21 cellular contexts compared by ENCODE assay signal in genomic region chr6:14874975-14875677, GRCh38.
DNase-seq lines count a peak whose midpoint lies in the region; ATAC-seq and TF ChIP-seq lines count a peak whose summit lies in the region.
"Had no signal": no experiment of that assay in that cellular context is flagged by ENCODE, and none has a peak within 500 bp of the region (broad histone marks: within the 10 kb centered on the region; RNA-seq: fewer than 3 reads in every experiment).

No MANE protein-coding gene starts in this region.

- H3K4me3 ChIP-seq in foreskin fibroblast (ENCODE audit: low read depth in 1 of 2, low read length in 2 of 2): no peak overlapping the region
- H3K4me3 ChIP-seq: colonic mucosa, heart right ventricle, left ventricle myocardium inferior, spleen, suprapubic skin had no signal

- peak; percentile 15 for DNase-seq in activated naive CD4-positive, alpha-beta T cell treated with anti-CD3 and anti-CD28 coated beads for 36 hours
- no peak for DNase-seq in activated naive CD4-positive, alpha-beta T cell (lab: John Stamatoyannopoulos, UW)
- DNase-seq in activated T-helper 2 cell treated with anti-CD3 and anti-CD28 coated beads, Interferon-gamma antibody, Interleukin-2, Interleukin-4, amounts not matched to agents 10 μg/mL and 5 μg/mL and 100 μg/mL, durations not matched to agents 14 hours and 24 hours and 36 hours (ENCODE audit: low spot score): no peak
- DNase-seq in endothelial cell (ENCODE audit: low spot score) (no peak), foreskin fibroblast (no peak)
- DNase-seq: activated naive CD4-positive, alpha-beta T cell treated with anti-CD3 and anti-CD28 coated beads, Interleukin-2, amount 10 ng/mL, durations not matched to agents 7 days and 5 days; colonic mucosa; COR-L47; GOT3; heart right ventricle; Karpas-422; left ventricle myocardium inferior; NCI-H1048; NCI-H2029 treated with DMSO at 0.1 percent for 48 hours; NCI-H446; spleen; stimulated activated CD4-positive, alpha-beta T cell treated with anti-CD3 and anti-CD28 coated beads, Interleukin-4, amount 100 ng/mL, for 4 hours had no signal

- no peak overlapping the region for H3K4me3 Mint-ChIP-seq in activated naive CD4-positive, alpha-beta T cell treated with anti-CD3 and anti-CD28 coated beads for 36 hours
- no peak overlapping the region for H3K4me3 Mint-ChIP-seq in activated T-helper 2 cell treated with anti-CD3 and anti-CD28 coated beads, Interferon-gamma antibody, Interleukin-2, Interleukin-4, amounts not matched to agents 10 μg/mL and 5 μg/mL and 100 μg/mL, durations not matched to agents 14 hours and 24 hours and 36 hours (ENCODE audit: low read depth)
- no peak overlapping the region for H3K4me3 Mint-ChIP-seq in stimulated activated memory B cell treated with anti-CD40 and anti-IgM and Interleukin-4, amounts not matched to agents 10 μg/mL and 1 μg/mL and 100 μg/mL, for 72 hours
- H3K4me3 Mint-ChIP-seq in endothelial cell (ENCODE audit: unreplicated experiment): no peak overlapping the region
- H3K4me3 Mint-ChIP-seq: activated naive CD4-positive, alpha-beta T cell treated with anti-CD3 and anti-CD28 coated beads, Interleukin-2, amount 10 ng/mL, durations not matched to agents 7 days and 5 days; brain had no signal

- CTCF ChIA-PET in activated naive CD4-positive, alpha-beta T cell treated with anti-CD3 and anti-CD28 coated beads for 36 hours (lab: Charles Lee): interaction anchor here (0.6 to 2.6 kb wide), 3 partner anchors 12 to 513 kb away, joined by 3 to 6 read pairs (median 3); no protein-coding TSS in a partner anchor

- no peaks in the 10 kb centered on the region for H3K27me3 Mint-ChIP-seq in activated naive CD4-positive, alpha-beta T cell treated with anti-CD3 and anti-CD28 coated beads for 36 hours (ENCODE audit: low read depth)
- no peaks in the 10 kb centered on the region for H3K27me3 Mint-ChIP-seq in activated T-helper 2 cell treated with anti-CD3 and anti-CD28 coated beads, Interferon-gamma antibody, Interleukin-2, Interleukin-4, amounts not matched to agents 10 μg/mL and 5 μg/mL and 100 μg/mL, durations not matched to agents 14 hours and 24 hours and 36 hours (ENCODE audit: low read depth)
- H3K27me3 Mint-ChIP-seq in stimulated activated memory B cell treated with anti-CD40 and anti-IgM and Interleukin-4, amounts not matched to agents 10 μg/mL and 1 μg/mL and 100 μg/mL, for 72 hours: no peaks in the 10 kb centered on the region
- H3K27me3 Mint-ChIP-seq in endothelial cell (ENCODE audit: unreplicated experiment): peaks cover 3% of the 10 kb centered on the region
- H3K27me3 Mint-ChIP-seq: activated naive CD4-positive, alpha-beta T cell treated with anti-CD3 and anti-CD28 coated beads, Interleukin-2, amount 10 ng/mL, durations not matched to agents 7 days and 5 days had no signal

- H3K9me3 Mint-ChIP-seq in activated naive CD4-positive, alpha-beta T cell treated with anti-CD3 and anti-CD28 coated beads for 36 hours: no peaks in the 10 kb centered on the region
- no peaks in the 10 kb centered on the region for H3K9me3 Mint-ChIP-seq in activated T-helper 2 cell treated with anti-CD3 and anti-CD28 coated beads, Interferon-gamma antibody, Interleukin-2, Interleukin-4, amounts not matched to agents 10 μg/mL and 5 μg/mL and 100 μg/mL, durations not matched to agents 14 hours and 24 hours and 36 hours
- H3K9me3 Mint-ChIP-seq in stimulated activated memory B cell treated with anti-CD40 and anti-IgM and Interleukin-4, amounts not matched to agents 10 μg/mL and 1 μg/mL and 100 μg/mL, for 72 hours: peaks cover 3% of the 10 kb centered on the region
- no peaks in the 10 kb centered on the region for H3K9me3 Mint-ChIP-seq in endothelial cell (ENCODE audit: unreplicated experiment)
- H3K9me3 Mint-ChIP-seq: activated naive CD4-positive, alpha-beta T cell treated with anti-CD3 and anti-CD28 coated beads, Interleukin-2, amount 10 ng/mL, durations not matched to agents 7 days and 5 days had no signal

- ATAC-seq in GM18511 (IDR thresholded peaks at IDR 0.05; ENCODE audit: unreplicated experiment): peak; percentile 3
- no peak for ATAC-seq in stimulated activated memory B cell treated with anti-CD40 and anti-IgM and Interleukin-4, amounts not matched to agents 10 μg/mL and 1 μg/mL and 100 μg/mL, for 72 hours
- ATAC-seq: heart right ventricle had no signal

- H3K36me3 Mint-ChIP-seq in activated naive CD4-positive, alpha-beta T cell treated with anti-CD3 and anti-CD28 coated beads for 36 hours (ENCODE audit: low read depth): no peaks in the 10 kb centered on the region
- H3K36me3 Mint-ChIP-seq in activated T-helper 2 cell treated with anti-CD3 and anti-CD28 coated beads, Interferon-gamma antibody, Interleukin-2, Interleukin-4, amounts not matched to agents 10 μg/mL and 5 μg/mL and 100 μg/mL, durations not matched to agents 14 hours and 24 hours and 36 hours (ENCODE audit: low read depth): no peaks in the 10 kb centered on the region
- H3K36me3 Mint-ChIP-seq in stimulated activated memory B cell treated with anti-CD40 and anti-IgM and Interleukin-4, amounts not matched to agents 10 μg/mL and 1 μg/mL and 100 μg/mL, for 72 hours: peaks cover 6% of the 10 kb centered on the region
- no peaks in the 10 kb centered on the region for H3K36me3 Mint-ChIP-seq in endothelial cell (ENCODE audit: low read depth, unreplicated experiment)
- H3K36me3 Mint-ChIP-seq: activated naive CD4-positive, alpha-beta T cell treated with anti-CD3 and anti-CD28 coated beads, Interleukin-2, amount 10 ng/mL, durations not matched to agents 7 days and 5 days; brain had no signal

- intact Hi-C loops in activated naive CD4-positive, alpha-beta T cell treated with anti-CD3 and anti-CD28 coated beads for 36 hours (cut with micrococcal nuclease): loop anchor here (1.0 to 10.0 kb wide), 17 partner anchors 54 to 1782 kb away; partner anchors contain the start of gene CD83
- intact Hi-C loops in activated T-helper 2 cell treated with anti-CD3 and anti-CD28 coated beads, Interferon-gamma antibody, Interleukin-2, Interleukin-4, amounts not matched to agents 10 μg/mL and 5 μg/mL and 100 μg/mL, durations not matched to agents 14 hours and 24 hours and 36 hours (cut with micrococcal nuclease): loop anchor here (1.0 to 10.0 kb wide), 11 partner anchors 17 to 664 kb away; no protein-coding TSS in a partner anchor

- TF ChIP-seq CTCF in endothelial cell (IDR thresholded peaks at IDR 0.05; ENCODE audit: unreplicated experiment) (no peak), foreskin fibroblast (IDR thresholded peaks at IDR 0.05; ENCODE audit: low read depth, low read length) (no peak)

- peaks cover 68% of the 10 kb centered on the region for H3K4me1 Mint-ChIP-seq in activated naive CD4-positive, alpha-beta T cell treated with anti-CD3 and anti-CD28 coated beads for 36 hours (ENCODE audit: low read depth)
- H3K4me1 Mint-ChIP-seq in activated T-helper 2 cell treated with anti-CD3 and anti-CD28 coated beads, Interferon-gamma antibody, Interleukin-2, Interleukin-4, amounts not matched to agents 10 μg/mL and 5 μg/mL and 100 μg/mL, durations not matched to agents 14 hours and 24 hours and 36 hours (ENCODE audit: low read depth): peaks cover 64% of the 10 kb centered on the region
- peaks cover 52% of the 10 kb centered on the region for H3K4me1 Mint-ChIP-seq in stimulated activated memory B cell treated with anti-CD40 and anti-IgM and Interleukin-4, amounts not matched to agents 10 μg/mL and 1 μg/mL and 100 μg/mL, for 72 hours
- peaks cover 33% of the 10 kb centered on the region for H3K4me1 Mint-ChIP-seq in endothelial cell (ENCODE audit: unreplicated experiment)

- peak overlapping the region; percentile 84 for H3K27ac Mint-ChIP-seq in activated naive CD4-positive, alpha-beta T cell treated with anti-CD3 and anti-CD28 coated beads for 36 hours
- peak overlapping the region; percentile 91 for H3K27ac Mint-ChIP-seq in activated T-helper 2 cell treated with anti-CD3 and anti-CD28 coated beads, Interferon-gamma antibody, Interleukin-2, Interleukin-4, amounts not matched to agents 10 μg/mL and 5 μg/mL and 100 μg/mL, durations not matched to agents 14 hours and 24 hours and 36 hours
- H3K27ac Mint-ChIP-seq in stimulated activated memory B cell treated with anti-CD40 and anti-IgM and Interleukin-4, amounts not matched to agents 10 μg/mL and 1 μg/mL and 100 μg/mL, for 72 hours: peak overlapping the region; percentile 100
- H3K27ac Mint-ChIP-seq in endothelial cell (ENCODE audit: unreplicated experiment): no peak overlapping the region
- H3K27ac Mint-ChIP-seq: activated naive CD4-positive, alpha-beta T cell treated with anti-CD3 and anti-CD28 coated beads, Interleukin-2, amount 10 ng/mL, durations not matched to agents 7 days and 5 days; brain had no signal
